7 cellular contexts compared by ENCODE assay signal in the genomic region with DNA sequence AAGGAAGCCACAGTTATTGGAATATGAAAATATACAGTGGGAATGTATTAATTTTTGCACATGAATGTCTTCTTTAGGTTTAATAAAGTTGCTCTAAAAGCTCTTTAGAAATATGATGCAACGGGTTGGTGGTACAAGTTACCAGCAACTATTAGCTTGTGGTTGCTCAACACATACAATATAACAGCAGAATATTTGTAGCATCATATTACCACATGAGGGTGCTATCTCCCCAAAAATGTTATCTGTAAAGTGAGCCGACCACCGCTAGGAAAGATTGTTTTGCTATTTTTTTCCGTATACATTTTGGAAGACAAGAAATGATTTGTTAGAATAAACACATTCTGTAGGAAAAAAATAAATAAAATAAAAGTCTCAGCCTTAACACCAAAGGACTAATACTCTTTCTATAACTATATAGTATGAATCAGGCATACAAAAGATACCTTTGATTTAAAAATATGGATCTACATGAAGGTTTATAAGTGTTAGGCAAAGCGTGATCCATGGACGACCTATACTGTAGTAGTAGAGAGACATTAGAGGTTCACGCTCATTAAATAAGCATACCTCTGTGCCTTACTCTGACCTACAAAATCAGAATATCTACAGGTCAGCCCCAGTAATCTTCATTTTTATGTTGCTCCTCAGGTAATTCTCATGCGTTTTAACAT.
DNase-seq lines count a peak whose midpoint lies in the region; ATAC-seq, FAIRE-seq and TF ChIP-seq lines count a peak whose summit lies in the region.

No MANE protein-coding gene starts in this region.

- no peaks in the 10 kb centered on the region for H3K36me3 ChIP-seq in adrenal gland (replicated peaks in 1 of 2)
- no peaks in the 10 kb centered on the region for H3K36me3 ChIP-seq in kidney (ENCODE audit: control insufficient read depth in 1 of 2, insufficient read depth in 2 of 2, low read length in 2 of 2)
- no peaks in the 10 kb centered on the region for H3K36me3 ChIP-seq in vagina

- 27 to 36% (median 31%) methylated on average over 8 of the region's 8 CpGs for WGBS in adrenal gland, 4 donors

- DNase-seq in NCI-H2107 (lab: John Stamatoyannopoulos, UW) (peak; percentile 24), adrenal gland (no peak), kidney (no peak), vagina (ENCODE audit: extremely low spot score in 2 of 2) (no peak)
- no peak for DNase-seq in stimulated activated CD4-positive, alpha-beta T cell treated with anti-CD3 and anti-CD28 coated beads, Interleukin-12 subunit alpha, Interleukin-12 subunit beta, amount 100 ng/mL, for 4 hours

- no peak overlapping the region for H3K9ac ChIP-seq in kidney (ENCODE audit: low read length in 2 of 2)

- no peaks in the 10 kb centered on the region for H3K27me3 ChIP-seq in adrenal gland
- no peaks in the 10 kb centered on the region for H3K27me3 ChIP-seq in vagina

- FAIRE-seq in kidney (lab: Jason Lieb, UNC): peak; percentile 63

- peak; percentile 45; the same call in 2 of the 3 replicates for TF ChIP-seq CTCF in GM12872 (IDR thresholded peaks at IDR 0.05; ENCODE audit: insufficient read depth, low read depth, low read length)
- TF ChIP-seq CTCF in adrenal gland (IDR thresholded peaks at IDR 0.05): peak in 5 of 6 experiments; percentile 25 to 43 (median 38)
- peak; percentile 51 for TF ChIP-seq CTCF in kidney (IDR thresholded peaks at IDR 0.05; ENCODE audit: borderline replicate concordance, extremely low read depth, insufficient read depth)
- peak in 2 of 3 experiments; percentile 40 to 75 for TF ChIP-seq CTCF in vagina (IDR thresholded peaks at IDR 0.05)

- H3K27ac ChIP-seq in adrenal gland (no peak overlapping the region), kidney (ENCODE audit: low read depth in 2 of 2, low read length in 2 of 2) (no peak overlapping the region), vagina (no peak overlapping the region)

- intact Hi-C loops in adrenal gland (cut with DNase I): no loop called here
- intact Hi-C loops in kidney (cut with DNase I): no loop called here
- intact Hi-C loops in vagina (cut with DNase I): no loop called here

- H3K4me1 ChIP-seq in adrenal gland (replicated peaks in 1 of 2) (no peaks in the 10 kb centered on the region), kidney (ENCODE audit: control insufficient read depth in 1 of 2, insufficient read depth in 1 of 2, low read depth in 1 of 2, low read length in 2 of 2) (no peaks in the 10 kb centered on the region), vagina (no peaks in the 10 kb centered on the region)

- H3K4me3 ChIP-seq in adrenal gland: no peak overlapping the region
- no peak overlapping the region for H3K4me3 ChIP-seq in kidney (ENCODE audit: low read length in 2 of 2)
- no peak overlapping the region for H3K4me3 ChIP-seq in vagina

- TF ChIP-seq POLR2A in adrenal gland (IDR thresholded peaks at IDR 0.05): no peak
- TF ChIP-seq POLR2A in vagina (IDR thresholded peaks at IDR 0.05): no peak

- peak; percentile 57 for ATAC-seq in HG02763 (IDR thresholded peaks at IDR 0.05; ENCODE audit: unreplicated experiment)

- H3K9me3 ChIP-seq in adrenal gland (replicated peaks in 1 of 3) (no peaks in the 10 kb centered on the region), kidney (ENCODE audit: control insufficient read depth in 1 of 2, low read length in 2 of 2) (no peaks in the 10 kb centered on the region), vagina (no peaks in the 10 kb centered on the region)
